Comparison of ENCODE assay signal across 11 cellular contexts in the genomic region with DNA sequence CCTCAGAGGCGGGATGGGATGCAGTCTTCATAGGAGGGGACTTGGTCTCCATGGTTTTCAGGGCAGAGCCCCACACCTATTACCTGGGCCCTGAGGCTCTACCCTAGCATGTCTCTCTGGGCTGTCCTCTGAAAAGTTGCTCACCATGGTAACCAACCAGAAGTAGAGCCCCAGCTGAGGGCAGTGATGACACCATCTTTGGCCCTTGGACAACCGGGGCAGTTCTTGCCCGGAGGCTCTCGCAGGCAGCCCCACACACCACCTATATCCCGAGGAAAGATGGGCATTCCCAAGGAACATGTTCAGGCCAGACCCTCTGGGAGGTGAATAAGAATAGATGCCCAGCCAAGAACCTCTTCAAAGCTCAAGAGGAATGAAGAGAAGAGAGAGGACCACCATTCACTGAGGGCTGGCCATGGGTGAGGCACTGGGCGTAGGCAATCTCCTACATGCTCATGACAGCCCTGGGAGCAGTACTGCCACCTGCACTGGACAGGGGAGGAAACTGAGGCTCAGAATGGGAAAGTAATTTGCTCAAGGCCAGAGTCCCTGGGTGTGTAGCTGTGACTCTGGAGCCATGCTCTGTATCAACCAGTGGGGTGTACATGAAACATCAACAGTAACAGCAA.
A peak's percentile ranks its signal among the peaks of the same experiment; 100 is the strongest.
DNase-seq lines count a peak whose midpoint lies in the region; ATAC-seq, FAIRE-seq and TF ChIP-seq lines count a peak whose summit lies in the region.
"Had no signal": no experiment of that assay in that cellular context is flagged by ENCODE, and none has a peak within 500 bp of the region (broad histone marks: within the 10 kb centered on the region; RNA-seq: fewer than 3 reads in every experiment).

No MANE protein-coding gene starts in this region.

- peaks cover 14% of the 10 kb centered on the region for H3K9me3 ChIP-seq in HUES6 (ENCODE audit: control insufficient read depth, insufficient read depth, low read depth, low read length)
- peaks cover 6% of the 10 kb centered on the region for H3K9me3 ChIP-seq in GM12878 (replicated peaks; ENCODE audit: control insufficient read depth, insufficient read depth, low read length)
- H3K9me3 ChIP-seq in liver (ENCODE audit: control insufficient read depth in 4 of 4, low read length in 3 of 4): no peaks in the 10 kb centered on the region

- POLR2A ChIA-PET in GM12878 (lab: Charles Lee): interaction anchor here (1.7 to 3.6 kb wide), 2 partner anchors 17 to 71 kb away, joined by 3 to 22 read pairs; no protein-coding TSS in a partner anchor

- no peaks in the 10 kb centered on the region for H3K27me3 ChIP-seq in HUES6 (ENCODE audit: control insufficient read depth, insufficient read depth, low read length)
- no peaks in the 10 kb centered on the region for H3K27me3 ChIP-seq in GM12878 (replicated peaks in 1 of 2; ENCODE audit: control insufficient read depth in 2 of 2, insufficient read depth in 2 of 2, low read length in 1 of 2)
- no peaks in the 10 kb centered on the region for H3K27me3 ChIP-seq in liver (ENCODE audit: control insufficient read depth in 4 of 4, insufficient read depth in 4 of 4, low read length in 3 of 4)
- no peaks in the 10 kb centered on the region for H3K27me3 ChIP-seq in GM23338 (ENCODE audit: insufficient read depth)

- RAD21 ChIA-PET in GM12878 (lab: Charles Lee; ENCODE audit: unreplicated experiment): interaction anchor here (0.9 to 3.6 kb wide), 4 partner anchors 12 to 132 kb away, joined by 3 to 23 read pairs (median 10); partner anchors contain the start of gene RHOB

- FAIRE-seq in GM12878 (lab: Jason Lieb, UNC): no peak

- H3K27me3 Mint-ChIP-seq in stimulated activated naive CD8-positive, alpha-beta T cell treated with anti-CD3 and anti-CD28 coated beads, Interleukin-15, amount 100 ng/mL, for 72 hours: no peaks in the 10 kb centered on the region
- H3K27me3 Mint-ChIP-seq in GM23338 (ENCODE audit: insufficient read depth, low read depth, poor library complexity): peaks cover 14% of the 10 kb centered on the region
- H3K27me3 Mint-ChIP-seq: activated naive CD4-positive, alpha-beta T cell treated with anti-CD3 and anti-CD28 coated beads, Interleukin-2, amount 50 U/mL, for 24 hours had no signal

- no peak for DNase-seq in GM12878 (ENCODE audit: low read depth, low spot score)
- no peak for DNase-seq in stimulated activated naive CD8-positive, alpha-beta T cell treated with anti-CD3 and anti-CD28 coated beads, Interleukin-15, amount 100 ng/mL, for 72 hours
- DNase-seq in cerebellum (ENCODE audit: low spot score): no peak
- DNase-seq in GM23338 (ENCODE audit: low spot score): no peak
- no peak for DNase-seq in NCI-H774 (lab: John Stamatoyannopoulos, UW)
- DNase-seq in HT-29 (ENCODE audit: low spot score): no peak
- DNase-seq: NCI-H748 treated with DMSO at 0.1 percent for 48 hours had no signal

- SMC1A ChIA-PET in GM12878 (lab: Charles Lee; ENCODE audit: uncharacterized antibody, unreplicated experiment): interaction anchor here (1.1 to 4.1 kb wide), 6 partner anchors 10 to 134 kb away, joined by 3 to 26 read pairs (median 4); no protein-coding TSS in a partner anchor

- no peak overlapping the region for H3K4me3 Mint-ChIP-seq in stimulated activated naive CD8-positive, alpha-beta T cell treated with anti-CD3 and anti-CD28 coated beads, Interleukin-15, amount 100 ng/mL, for 72 hours
- no peak overlapping the region for H3K4me3 Mint-ChIP-seq in GM23338

- ATAC-seq in GM12878 (no peak), GM23338 (no peak)
- ATAC-seq in stimulated activated naive CD8-positive, alpha-beta T cell treated with anti-CD3 and anti-CD28 coated beads, Interleukin-15, amount 100 ng/mL, for 72 hours: no peak

- H3K4me1 Mint-ChIP-seq in stimulated activated naive CD8-positive, alpha-beta T cell treated with anti-CD3 and anti-CD28 coated beads, Interleukin-15, amount 100 ng/mL, for 72 hours: peaks cover 34% of the 10 kb centered on the region
- H3K4me1 Mint-ChIP-seq in GM23338: peaks cover 5% of the 10 kb centered on the region; the same call in 1 of the 3 replicates

- H2AFZ ChIP-seq in GM12878 (ENCODE audit: control insufficient read depth, low read depth, low read length) (peak overlapping the region; percentile 46; the same call in 1 of the 2 replicates), GM23338 (no peak overlapping the region)

- no TSS peak for BruUV-seq in GM12878 (replicated peaks; lab: Mats Ljungman, UMichigan)

- TF ChIP-seq POLR2A in GM12878 (IDR thresholded peaks at IDR 0.05; ENCODE audit: low read depth, low read length): no peak

- TF ChIP-seq CTCF in GM12878 (IDR thresholded peaks at IDR 0.05 in 2 of 3, conservative IDR thresholded peaks at IDR 0.05 in 1 of 3; ENCODE audit: control insufficient read depth in 2 of 3, extremely low read depth in 1 of 3, insufficient read depth in 1 of 3, low read depth in 3 of 3, low read length in 3 of 3) (no peak), liver (IDR thresholded peaks at IDR 0.05; ENCODE audit: low read depth, low read length, missing input control) (no peak), GM23338 (conservative IDR thresholded peaks at IDR 0.05; ENCODE audit: low read depth in 2 of 2) (no peak)

- CTCF ChIA-PET in GM12878 (lab: Yijun Ruan, JAX): interaction anchor here (1.2 to 4.6 kb wide), 3 partner anchors 18 to 132 kb away, joined by 4 to 26 read pairs (median 7); partner anchors contain the start of gene RHOB

- H3K4me2 ChIP-seq in GM12878 (ENCODE audit: control insufficient read depth, insufficient read depth) (peak overlapping the region; percentile 83), GM23338 (no peak overlapping the region)

- no peaks in the 10 kb centered on the region for H3F3A ChIP-seq in GM23338 (replicated peaks; ENCODE audit: low read depth)

- peak overlapping the region; percentile 12 to 65 for H3K27ac Mint-ChIP-seq in stimulated activated naive CD8-positive, alpha-beta T cell treated with anti-CD3 and anti-CD28 coated beads, Interleukin-15, amount 100 ng/mL, for 72 hours
- H3K27ac Mint-ChIP-seq in GM23338: no peak overlapping the region
- H3K27ac Mint-ChIP-seq: activated naive CD4-positive, alpha-beta T cell treated with anti-CD3 and anti-CD28 coated beads, Interleukin-2, amount 50 U/mL, for 24 hours had no signal

- no peaks in the 10 kb centered on the region; the same call in 1 of the 2 replicates for H3K9me2 ChIP-seq in GM23338 (ENCODE audit: insufficient read depth)

- H3K79me2 ChIP-seq in GM12878 (ENCODE audit: control insufficient read depth, insufficient read depth, low read length) (no peaks in the 10 kb centered on the region), GM23338 (replicated peaks; ENCODE audit: insufficient read depth) (no peaks in the 10 kb centered on the region)

- H3K4me1 ChIP-seq in HUES6 (ENCODE audit: control insufficient read depth, insufficient read depth, low read length): peaks cover 15% of the 10 kb centered on the region; the same call in 1 of the 2 replicates
- peaks cover 46% of the 10 kb centered on the region for H3K4me1 ChIP-seq in GM12878 (ENCODE audit: control insufficient read depth, insufficient read depth, low read length)
- H3K4me1 ChIP-seq in liver (ENCODE audit: control insufficient read depth in 4 of 4, insufficient read depth in 4 of 4, low read length in 3 of 4): peaks cover 3 to 19% (median 15%) of the 10 kb centered on the region in 4 donors
- no peaks in the 10 kb centered on the region for H3K4me1 ChIP-seq in GM23338 (ENCODE audit: insufficient read depth)

- H3K9ac ChIP-seq in HUES6 (ENCODE audit: low read length) (peak overlapping the region; percentile 61), GM12878 (ENCODE audit: control insufficient read depth, insufficient read depth, low read length) (peak overlapping the region; percentile 41), liver (ENCODE audit: low read depth in 1 of 2, low read length in 2 of 2) (no peak overlapping the region)

- H3K4me3 ChIP-seq in HUES6 (ENCODE audit: low read depth, low read length) (no peak overlapping the region), GM12878 (peak overlapping the region; percentile 49; the same call in 1 of the 2 replicates), liver (ENCODE audit: low read depth in 1 of 3, low read length in 3 of 3) (no peak overlapping the region), GM23338 (no peak overlapping the region)
- H3K4me3 ChIP-seq: mucosa of descending colon had no signal

- TF ChIP-seq EP300 in GM12878 (IDR thresholded peaks at IDR 0.05; ENCODE audit: borderline replicate concordance in 1 of 2, control insufficient read depth in 1 of 2, low read depth in 2 of 2, low read length in 2 of 2): no peak

- no peaks in the 10 kb centered on the region for H3K36me3 Mint-ChIP-seq in GM23338 (ENCODE audit: low read depth)
- H3K36me3 Mint-ChIP-seq: activated naive CD4-positive, alpha-beta T cell treated with anti-CD3 and anti-CD28 coated beads, Interleukin-2, amount 50 U/mL, for 24 hours had no signal

- no peaks in the 10 kb centered on the region for H4K20me1 ChIP-seq in GM12878 (ENCODE audit: control insufficient read depth, insufficient read depth)
- no peaks in the 10 kb centered on the region for H4K20me1 ChIP-seq in GM23338 (replicated peaks; ENCODE audit: insufficient read depth)

- WGBS in GM12878 (ENCODE audit: insufficient coverage, insufficient replicate concordance, low lambda C conversion rate, missing lambda C conversion rate): 77% methylated on average over 6 of the region's 6 CpGs
- WGBS in liver: 78% methylated on average over 6 of the region's 6 CpGs

- H3K27ac ChIP-seq in HUES6 (ENCODE audit: low read depth, low read length) (peak overlapping the region; percentile 94; the same call in 1 of the 2 replicates), GM12878 (ENCODE audit: control insufficient read depth, insufficient read depth) (peak overlapping the region; percentile 86), liver (ENCODE audit: low read depth in 1 of 2, low read length in 2 of 2) (peak overlapping the region; percentile 35 to 65), GM23338 (ENCODE audit: low read depth) (no peak overlapping the region)

- intact Hi-C loops in GM12878 (cut with micrococcal nuclease; ENCODE audit: unreplicated experiment): loop anchor here (2.0 kb wide), 1 partner anchor 54 kb away; no protein-coding TSS in a partner anchor

- TF ChIP-seq RAD21 in GM12878 (IDR thresholded peaks at IDR 0.05; ENCODE audit: insufficient read depth, low read depth, low read length): no peak
- TF ChIP-seq RAD21 in liver (IDR thresholded peaks at IDR 0.05): no peak

- peaks cover 0 to 11% of the 10 kb centered on the region in 2 donors for H3K9me3 Mint-ChIP-seq in stimulated activated naive CD8-positive, alpha-beta T cell treated with anti-CD3 and anti-CD28 coated beads, Interleukin-15, amount 100 ng/mL, for 72 hours
- peaks cover 11% of the 10 kb centered on the region; the same call in 2 of the 3 replicates for H3K9me3 Mint-ChIP-seq in GM23338
- H3K9me3 Mint-ChIP-seq: activated naive CD4-positive, alpha-beta T cell treated with anti-CD3 and anti-CD28 coated beads, Interleukin-2, amount 50 U/mL, for 24 hours had no signal

- H3K36me3 ChIP-seq in HUES6 (ENCODE audit: control insufficient read depth, insufficient read depth, low read length): no peaks in the 10 kb centered on the region
- H3K36me3 ChIP-seq in GM12878 (ENCODE audit: control insufficient read depth in 2 of 2, insufficient read depth in 2 of 2, low read length in 1 of 2): no peaks in the 10 kb centered on the region
- no peaks in the 10 kb centered on the region for H3K36me3 ChIP-seq in liver (ENCODE audit: control insufficient read depth in 4 of 4, insufficient read depth in 3 of 4, low read depth in 1 of 4, low read length in 3 of 4)
- 0 out of 2 replicates have a peak, but pooled peaks cover 3% of the 10 kb centered on the region for H3K36me3 ChIP-seq in GM23338 (ENCODE audit: insufficient read depth)

- in situ Hi-C loops in GM12878 (cut with MboI): no loop called here

Comparison
In these comparisons a context has a peak if more than half of its experiments do, and no peak if none do; other contexts are left out.
1. H3K9ac ChIP-seq: peak in HUES6 (single experiment) and GM12878 (single experiment); none in liver (0 of 2).